1 cellular context compared by ENCODE assay signal in genomic region chr18:57737661-57738060, GRCh38.
A peak's percentile ranks its signal among the peaks of the same experiment; 100 is the strongest.
TF ChIP-seq lines count a peak whose summit lies in the region.

No MANE protein-coding gene starts in this region.

TF ChIP-seq in HepG2, 621 proteins besides CTCF, POLR2A, EP300 and RAD21 (continued from another document and continues in another):
- TF ChIP-seq ZBTB33 (CRISPR knock-in tag; IDR thresholded peaks at IDR 0.05) = peak; percentile 23; the same call in 1 of the 2 replicates
- TF ChIP-seq SYNCRIP (IDR thresholded peaks at IDR 0.05; ENCODE audit: insufficient read depth, low read depth, low read length) = no peak
- TF ChIP-seq, protein P1, sequence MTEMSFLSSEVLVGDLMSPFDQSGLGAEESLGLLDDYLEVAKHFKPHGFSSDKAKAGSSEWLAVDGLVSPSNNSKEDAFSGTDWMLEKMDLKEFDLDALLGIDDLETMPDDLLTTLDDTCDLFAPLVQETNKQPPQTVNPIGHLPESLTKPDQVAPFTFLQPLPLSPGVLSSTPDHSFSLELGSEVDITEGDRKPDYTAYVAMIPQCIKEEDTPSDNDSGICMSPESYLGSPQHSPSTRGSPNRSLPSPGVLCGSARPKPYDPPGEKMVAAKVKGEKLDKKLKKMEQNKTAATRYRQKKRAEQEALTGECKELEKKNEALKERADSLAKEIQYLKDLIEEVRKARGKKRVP (CRISPR knock-in tag; IDR thresholded peaks at IDR 0.05) = 0 out of 4 replicates have a peak, but pooled peaks of 1 of the 2 experiments have one; percentile 29
- peak; percentile 41 for TF ChIP-seq MED1 (CRISPR knock-in tag; IDR thresholded peaks at IDR 0.05)
- TF ChIP-seq ZNF326 (CRISPR knock-in tag; IDR thresholded peaks at IDR 0.05; ENCODE audit: borderline replicate concordance) = no peak
- peak; percentile 52; the same call in 1 of the 2 replicates for TF ChIP-seq TARDBP (CRISPR knock-in tag; IDR thresholded peaks at IDR 0.05)
- TF ChIP-seq, protein P2, sequence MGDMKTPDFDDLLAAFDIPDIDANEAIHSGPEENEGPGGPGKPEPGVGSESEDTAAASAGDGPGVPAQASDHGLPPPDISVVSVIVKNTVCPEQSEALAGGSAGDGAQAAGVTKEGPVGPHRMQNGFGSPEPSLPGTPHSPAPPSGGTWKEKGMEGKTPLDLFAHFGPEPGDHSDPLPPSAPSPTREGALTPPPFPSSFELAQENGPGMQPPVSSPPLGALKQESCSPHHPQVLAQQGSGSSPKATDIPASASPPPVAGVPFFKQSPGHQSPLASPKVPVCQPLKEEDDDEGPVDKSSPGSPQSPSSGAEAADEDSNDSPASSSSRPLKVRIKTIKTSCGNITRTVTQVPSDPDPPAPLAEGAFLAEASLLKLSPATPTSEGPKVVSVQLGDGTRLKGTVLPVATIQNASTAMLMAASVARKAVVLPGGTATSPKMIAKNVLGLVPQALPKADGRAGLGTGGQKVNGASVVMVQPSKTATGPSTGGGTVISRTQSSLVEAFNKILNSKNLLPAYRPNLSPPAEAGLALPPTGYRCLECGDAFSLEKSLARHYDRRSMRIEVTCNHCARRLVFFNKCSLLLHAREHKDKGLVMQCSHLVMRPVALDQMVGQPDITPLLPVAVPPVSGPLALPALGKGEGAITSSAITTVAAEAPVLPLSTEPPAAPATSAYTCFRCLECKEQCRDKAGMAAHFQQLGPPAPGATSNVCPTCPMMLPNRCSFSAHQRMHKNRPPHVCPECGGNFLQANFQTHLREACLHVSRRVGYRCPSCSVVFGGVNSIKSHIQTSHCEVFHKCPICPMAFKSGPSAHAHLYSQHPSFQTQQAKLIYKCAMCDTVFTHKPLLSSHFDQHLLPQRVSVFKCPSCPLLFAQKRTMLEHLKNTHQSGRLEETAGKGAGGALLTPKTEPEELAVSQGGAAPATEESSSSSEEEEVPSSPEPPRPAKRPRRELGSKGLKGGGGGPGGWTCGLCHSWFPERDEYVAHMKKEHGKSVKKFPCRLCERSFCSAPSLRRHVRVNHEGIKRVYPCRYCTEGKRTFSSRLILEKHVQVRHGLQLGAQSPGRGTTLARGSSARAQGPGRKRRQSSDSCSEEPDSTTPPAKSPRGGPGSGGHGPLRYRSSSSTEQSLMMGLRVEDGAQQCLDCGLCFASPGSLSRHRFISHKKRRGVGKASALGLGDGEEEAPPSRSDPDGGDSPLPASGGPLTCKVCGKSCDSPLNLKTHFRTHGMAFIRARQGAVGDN (CRISPR knock-in tag; IDR thresholded peaks at IDR 0.05) = no peak
- no peak for TF ChIP-seq MTERF4 (CRISPR knock-in tag; IDR thresholded peaks at IDR 0.05)
- peak; percentile 76 for TF ChIP-seq FOSL1 (CRISPR knock-in tag; IDR thresholded peaks at IDR 0.05; ENCODE audit: borderline replicate concordance)
- no peak for TF ChIP-seq ZNF274 (CRISPR knock-in tag; IDR thresholded peaks at IDR 0.05)
- no peak for TF ChIP-seq HIC2 (CRISPR knock-in tag; IDR thresholded peaks at IDR 0.05; ENCODE audit: low read depth)
- TF ChIP-seq ZNF292 (CRISPR knock-in tag; IDR thresholded peaks at IDR 0.05; ENCODE audit: borderline replicate concordance, low read depth) = peak; percentile 80; the same call in 1 of the 2 replicates
- TF ChIP-seq PAX8 (CRISPR knock-in tag; IDR thresholded peaks at IDR 0.05; ENCODE audit: borderline replicate concordance) = no peak
- no peak for TF ChIP-seq SALL2 (CRISPR knock-in tag; IDR thresholded peaks at IDR 0.05)
- no peak for TF ChIP-seq ZFP1 (CRISPR knock-in tag; IDR thresholded peaks at IDR 0.05)
- TF ChIP-seq, protein P3, sequence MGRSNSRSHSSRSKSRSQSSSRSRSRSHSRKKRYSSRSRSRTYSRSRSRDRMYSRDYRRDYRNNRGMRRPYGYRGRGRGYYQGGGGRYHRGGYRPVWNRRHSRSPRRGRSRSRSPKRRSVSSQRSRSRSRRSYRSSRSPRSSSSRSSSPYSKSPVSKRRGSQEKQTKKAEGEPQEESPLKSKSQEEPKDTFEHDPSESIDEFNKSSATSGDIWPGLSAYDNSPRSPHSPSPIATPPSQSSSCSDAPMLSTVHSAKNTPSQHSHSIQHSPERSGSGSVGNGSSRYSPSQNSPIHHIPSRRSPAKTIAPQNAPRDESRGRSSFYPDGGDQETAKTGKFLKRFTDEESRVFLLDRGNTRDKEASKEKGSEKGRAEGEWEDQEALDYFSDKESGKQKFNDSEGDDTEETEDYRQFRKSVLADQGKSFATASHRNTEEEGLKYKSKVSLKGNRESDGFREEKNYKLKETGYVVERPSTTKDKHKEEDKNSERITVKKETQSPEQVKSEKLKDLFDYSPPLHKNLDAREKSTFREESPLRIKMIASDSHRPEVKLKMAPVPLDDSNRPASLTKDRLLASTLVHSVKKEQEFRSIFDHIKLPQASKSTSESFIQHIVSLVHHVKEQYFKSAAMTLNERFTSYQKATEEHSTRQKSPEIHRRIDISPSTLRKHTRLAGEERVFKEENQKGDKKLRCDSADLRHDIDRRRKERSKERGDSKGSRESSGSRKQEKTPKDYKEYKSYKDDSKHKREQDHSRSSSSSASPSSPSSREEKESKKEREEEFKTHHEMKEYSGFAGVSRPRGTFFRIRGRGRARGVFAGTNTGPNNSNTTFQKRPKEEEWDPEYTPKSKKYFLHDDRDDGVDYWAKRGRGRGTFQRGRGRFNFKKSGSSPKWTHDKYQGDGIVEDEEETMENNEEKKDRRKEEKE (IDR thresholded peaks at IDR 0.05) = no peak
- TF ChIP-seq, protein P4, sequence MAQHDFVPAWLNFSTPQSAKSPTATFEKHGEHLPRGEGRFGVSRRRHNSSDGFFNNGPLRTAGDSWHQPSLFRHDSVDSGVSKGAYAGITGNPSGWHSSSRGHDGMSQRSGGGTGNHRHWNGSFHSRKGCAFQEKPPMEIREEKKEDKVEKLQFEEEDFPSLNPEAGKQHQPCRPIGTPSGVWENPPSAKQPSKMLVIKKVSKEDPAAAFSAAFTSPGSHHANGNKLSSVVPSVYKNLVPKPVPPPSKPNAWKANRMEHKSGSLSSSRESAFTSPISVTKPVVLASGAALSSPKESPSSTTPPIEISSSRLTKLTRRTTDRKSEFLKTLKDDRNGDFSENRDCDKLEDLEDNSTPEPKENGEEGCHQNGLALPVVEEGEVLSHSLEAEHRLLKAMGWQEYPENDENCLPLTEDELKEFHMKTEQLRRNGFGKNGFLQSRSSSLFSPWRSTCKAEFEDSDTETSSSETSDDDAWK (CRISPR knock-in tag; IDR thresholded peaks at IDR 0.05) = no peak
- TF ChIP-seq, protein P5, sequence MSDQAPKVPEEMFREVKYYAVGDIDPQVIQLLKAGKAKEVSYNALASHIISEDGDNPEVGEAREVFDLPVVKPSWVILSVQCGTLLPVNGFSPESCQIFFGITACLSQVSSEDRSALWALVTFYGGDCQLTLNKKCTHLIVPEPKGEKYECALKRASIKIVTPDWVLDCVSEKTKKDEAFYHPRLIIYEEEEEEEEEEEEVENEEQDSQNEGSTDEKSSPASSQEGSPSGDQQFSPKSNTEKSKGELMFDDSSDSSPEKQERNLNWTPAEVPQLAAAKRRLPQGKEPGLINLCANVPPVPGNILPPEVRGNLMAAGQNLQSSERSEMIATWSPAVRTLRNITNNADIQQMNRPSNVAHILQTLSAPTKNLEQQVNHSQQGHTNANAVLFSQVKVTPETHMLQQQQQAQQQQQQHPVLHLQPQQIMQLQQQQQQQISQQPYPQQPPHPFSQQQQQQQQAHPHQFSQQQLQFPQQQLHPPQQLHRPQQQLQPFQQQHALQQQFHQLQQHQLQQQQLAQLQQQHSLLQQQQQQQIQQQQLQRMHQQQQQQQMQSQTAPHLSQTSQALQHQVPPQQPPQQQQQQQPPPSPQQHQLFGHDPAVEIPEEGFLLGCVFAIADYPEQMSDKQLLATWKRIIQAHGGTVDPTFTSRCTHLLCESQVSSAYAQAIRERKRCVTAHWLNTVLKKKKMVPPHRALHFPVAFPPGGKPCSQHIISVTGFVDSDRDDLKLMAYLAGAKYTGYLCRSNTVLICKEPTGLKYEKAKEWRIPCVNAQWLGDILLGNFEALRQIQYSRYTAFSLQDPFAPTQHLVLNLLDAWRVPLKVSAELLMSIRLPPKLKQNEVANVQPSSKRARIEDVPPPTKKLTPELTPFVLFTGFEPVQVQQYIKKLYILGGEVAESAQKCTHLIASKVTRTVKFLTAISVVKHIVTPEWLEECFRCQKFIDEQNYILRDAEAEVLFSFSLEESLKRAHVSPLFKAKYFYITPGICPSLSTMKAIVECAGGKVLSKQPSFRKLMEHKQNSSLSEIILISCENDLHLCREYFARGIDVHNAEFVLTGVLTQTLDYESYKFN (CRISPR knock-in tag; conservative IDR thresholded peaks at IDR 0.05) = 0 out of 2 replicates have a peak, but pooled peaks have one; percentile 19
- TF ChIP-seq RORA (CRISPR knock-in tag; IDR thresholded peaks at IDR 0.05) = no peak
- TF ChIP-seq, protein P6, sequence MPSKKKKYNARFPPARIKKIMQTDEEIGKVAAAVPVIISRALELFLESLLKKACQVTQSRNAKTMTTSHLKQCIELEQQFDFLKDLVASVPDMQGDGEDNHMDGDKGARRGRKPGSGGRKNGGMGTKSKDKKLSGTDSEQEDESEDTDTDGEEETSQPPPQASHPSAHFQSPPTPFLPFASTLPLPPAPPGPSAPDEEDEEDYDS (CRISPR knock-in tag; IDR thresholded peaks at IDR 0.05) = 0 out of 2 replicates have a peak, but pooled peaks have one; percentile 18
- TF ChIP-seq, protein P7, sequence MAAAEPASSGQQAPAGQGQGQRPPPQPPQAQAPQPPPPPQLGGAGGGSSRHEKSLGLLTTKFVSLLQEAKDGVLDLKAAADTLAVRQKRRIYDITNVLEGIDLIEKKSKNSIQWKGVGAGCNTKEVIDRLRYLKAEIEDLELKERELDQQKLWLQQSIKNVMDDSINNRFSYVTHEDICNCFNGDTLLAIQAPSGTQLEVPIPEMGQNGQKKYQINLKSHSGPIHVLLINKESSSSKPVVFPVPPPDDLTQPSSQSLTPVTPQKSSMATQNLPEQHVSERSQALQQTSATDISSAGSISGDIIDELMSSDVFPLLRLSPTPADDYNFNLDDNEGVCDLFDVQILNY (CRISPR knock-in tag; conservative IDR thresholded peaks at IDR 0.05) = no peak
- no peak for TF ChIP-seq ZNF646 (CRISPR knock-in tag; IDR thresholded peaks at IDR 0.05)
- no peak for TF ChIP-seq ZC3H4 (CRISPR knock-in tag; IDR thresholded peaks at IDR 0.05; ENCODE audit: borderline replicate concordance)
- TF ChIP-seq ZNF256 (CRISPR knock-in tag; conservative IDR thresholded peaks at IDR 0.05) = no peak; the same call in 1 of the 2 replicates
